13 cellular contexts compared by ENCODE assay signal in genomic region chr14:99838555-99839193, GRCh38. TPM values are rescaled to one million over a fixed set of nuclear protein-coding genes. Genes with fewer than 3 reads are reported as not detected.
A peak's percentile ranks its signal among the peaks of the same experiment; 100 is the strongest.
DNase-seq lines count a peak whose midpoint lies in the region; TF ChIP-seq lines count a peak whose summit lies in the region.
"Had no signal": no experiment of that assay in that cellular context is flagged by ENCODE, and none has a peak within 500 bp of the region (broad histone marks: within the 10 kb centered on the region; RNA-seq: fewer than 3 reads in every experiment).

No MANE protein-coding gene starts in this region.

- peaks cover 35% of the 10 kb centered on the region for H3K4me1 ChIP-seq in HEK293 (ENCODE audit: control insufficient read depth, insufficient read depth, low read length)

- H3K9me3 ChIP-seq in AG04450 (ENCODE audit: control insufficient read depth, insufficient read depth, low read length) (no peaks in the 10 kb centered on the region), HEK293 (ENCODE audit: control insufficient read depth, insufficient read depth, low read depth, low read length) (no peaks in the 10 kb centered on the region)

- POLR2A ChIA-PET in AG04450 (lab: Yijun Ruan, JAX) = no interaction called here
- POLR2A ChIA-PET in HEK293 (lab: Yijun Ruan, JAX) = interaction anchor here (0.7 to 2.5 kb wide), 2 partner anchors 11 to 17 kb away, joined by 4 to 9 read pairs; no protein-coding TSS in a partner anchor

- H3K4me3 ChIP-seq in AG04450 (ENCODE audit: low read depth, low read length) (no peak overlapping the region), HEK293 (ENCODE audit: low read depth, low read length) (no peak overlapping the region), dorsolateral prefrontal cortex (no peak overlapping the region)

- H3K36me3 ChIP-seq in HEK293 (ENCODE audit: control insufficient read depth in 2 of 2, insufficient read depth in 1 of 2, low read length in 2 of 2) = no peaks in the 10 kb centered on the region

- no peaks in the 10 kb centered on the region for H3K27me3 ChIP-seq in AG04450 (ENCODE audit: control insufficient read depth, insufficient read depth, low read length)
- no peaks in the 10 kb centered on the region for H3K27me3 ChIP-seq in dorsolateral prefrontal cortex

- DNase-seq in AG04450 (ENCODE audit: low read depth, low spot score) (peak; percentile 51), amniotic epithelial cell (ENCODE audit: low read depth) (peak; percentile 32), iris pigment epithelial cell (ENCODE audit: low read depth) (peak; percentile 32), NCI-H1436 treated with DMSO at 0.1 percent for 48 hours (lab: John Stamatoyannopoulos, UW) (no peak), erythroblast (lab: John Stamatoyannopoulos, UW) (no peak), dorsolateral prefrontal cortex (no peak), 8988T (no peak)
- DNase-seq: activated CD4-positive, alpha-beta T cell treated with anti-CD3 and anti-CD28 coated beads, Interleukin-2, amount 50 U/mL, for 48 hours; CD4-positive, alpha-beta memory T cell; MV-4-11; small intestine had no signal

- H3K27ac ChIP-seq in AG04450 (ENCODE audit: low read depth, low read length) (no peak overlapping the region), HEK293 (ENCODE audit: extremely low read depth, low read depth, low read length) (no peak overlapping the region), dorsolateral prefrontal cortex (no peak overlapping the region)
- H3K27ac ChIP-seq: epithelial cell of prostate had no signal

- TF ChIP-seq POLR2A in erythroblast (IDR thresholded peaks at IDR 0.05; ENCODE audit: low read length) = no peak

- CTCF ChIA-PET in AG04450 (lab: Charles Lee) = interaction anchor here (0.8 to 2.3 kb wide), 4 partner anchors 16 to 109 kb away, joined by 3 to 8 read pairs (median 3); partner anchors contain the start of gene EML1
- CTCF ChIA-PET in HEK293 (lab: Yijun Ruan, JAX) = interaction anchor here (0.5 to 2.0 kb wide), 3 partner anchors 25 to 108 kb away, joined by 4 to 6 read pairs (median 4); no protein-coding TSS in a partner anchor

- intact Hi-C loops in dorsolateral prefrontal cortex (cut with DNase I) = no loop called here

- TF ChIP-seq CTCF in AG04450 (IDR thresholded peaks at IDR 0.05; ENCODE audit: low read depth, low read length) (no peak), HEK293 (tag by site-specific recombination; IDR thresholded peaks at IDR 0.05) (no peak), dorsolateral prefrontal cortex (IDR thresholded peaks at IDR 0.05 in 54 of 56, conservative IDR thresholded peaks at IDR 0.05 in 2 of 56; ENCODE audit: low read depth in 1 of 56, partially characterized antibody in 56 of 56) (no peak)

TF ChIP-seq in HEK293, 187 proteins besides CTCF, POLR2A, EP300 and RAD21 (continues in another document):
- TF ChIP-seq ZNF48 (tag by site-specific recombination; IDR thresholded peaks at IDR 0.05) (no peak), ZNF626 (tag by site-specific recombination; IDR thresholded peaks at IDR 0.05) (no peak), ZFP69B (tag by site-specific recombination; IDR thresholded peaks at IDR 0.05) (peak; percentile 53; the same call in 1 of the 2 replicates), ZNF549 (tag by site-specific recombination; IDR thresholded peaks at IDR 0.05) (no peak), ZNF2 (tag by site-specific recombination; IDR thresholded peaks at IDR 0.05) (0 out of 2 replicates have a peak, but pooled peaks have one; percentile 45), ZBTB21 (tag by site-specific recombination; IDR thresholded peaks at IDR 0.05) (peak; percentile 28; the same call in 1 of the 2 replicates), ZNF629 (tag by site-specific recombination; IDR thresholded peaks at IDR 0.05) (peak; percentile 35; the same call in 1 of the 2 replicates), KLF8 (tag by site-specific recombination; IDR thresholded peaks at IDR 0.05) (no peak), ZNF157 (tag by site-specific recombination; IDR thresholded peaks at IDR 0.05) (no peak), GLIS1 (tag by site-specific recombination; IDR thresholded peaks at IDR 0.05) (no peak), ZBTB7A (tag by site-specific recombination; IDR thresholded peaks at IDR 0.05; ENCODE audit: low read depth) (no peak), ZSCAN4 (tag by site-specific recombination; IDR thresholded peaks at IDR 0.05) (peak; percentile 59), ZBTB26 (tag by site-specific recombination; optimal IDR thresholded peaks at IDR 0.05) (peak; percentile 62), PRDM1 (tag by site-specific recombination; IDR thresholded peaks at IDR 0.05) (peak; percentile 43), ZNF664 (tag by site-specific recombination; IDR thresholded peaks at IDR 0.05) (no peak), KLF17 (tag by site-specific recombination; IDR thresholded peaks at IDR 0.05) (no peak), PRDM6 (tag by site-specific recombination; IDR thresholded peaks at IDR 0.05) (peak; percentile 62), ZNF701 (tag by site-specific recombination; IDR thresholded peaks at IDR 0.05) (no peak), ZNF248 (tag by site-specific recombination; IDR thresholded peaks at IDR 0.05) (no peak), PRDM10 (tag by site-specific recombination; IDR thresholded peaks at IDR 0.05) (no peak)

RNA-seq across cellular contexts. Expression of gene EML1, which starts 45.5 kb away (rescaled TPM):
- 37.7 and 44.6 TPM in 2 replicates for polyA plus RNA-seq in AG04450 (2011; rRNA removed)
- 92.9 and 138 TPM in 2 replicates for polyA minus RNA-seq in AG04450 (2011; rRNA and poly(A)+ RNA removed)
- total RNA-seq in dorsolateral prefrontal cortex = 10 to 100 TPM; 24.3 to 74.2 (median 42.9) TPM
- polyA plus RNA-seq: CD4-positive, alpha-beta memory T cell had no signal

Comparison
In these comparisons a context has a peak if more than half of its experiments do, and no peak if none do; other contexts are left out.
1. DNase-seq: peak in AG04450 (single experiment), amniotic epithelial cell (single experiment) and iris pigment epithelial cell (single experiment); none in NCI-H1436 treated with DMSO at 0.1 percent for 48 hours (single experiment), erythroblast (0 of 2), dorsolateral prefrontal cortex (0 of 10) and 8988T (single experiment).